ENCODE assay signal across 16 cellular contexts in the genomic region with DNA sequence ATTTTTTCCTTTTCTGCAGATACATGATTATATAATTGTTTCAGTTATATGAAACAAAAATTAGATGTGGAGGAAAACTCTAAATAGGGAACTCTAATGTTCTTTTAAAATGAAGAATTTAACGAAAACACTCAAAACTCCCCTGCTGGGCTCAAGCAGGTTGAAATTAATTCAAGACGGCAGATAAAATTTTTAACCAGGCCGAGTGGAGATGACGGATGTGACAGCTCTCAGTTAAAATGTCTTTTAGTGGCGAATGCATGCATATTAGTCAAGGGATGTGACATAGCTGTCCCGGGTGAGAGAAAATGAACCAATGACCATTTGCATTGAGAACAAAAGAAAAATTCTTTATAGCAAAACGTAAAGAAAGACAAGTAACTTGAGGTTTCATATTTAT.
DNase-seq lines count a peak whose midpoint lies in the region; ATAC-seq and TF ChIP-seq lines count a peak whose summit lies in the region.
"Had no signal": no experiment of that assay in that cellular context is flagged by ENCODE, and none has a peak within 500 bp of the region (broad histone marks: within the 10 kb centered on the region; RNA-seq: fewer than 3 reads in every experiment).

No MANE protein-coding gene starts in this region.

- no peaks in the 10 kb centered on the region for H4K20me1 ChIP-seq in OCI-LY7 (ENCODE audit: insufficient read depth, low read length)
- H4K20me1 ChIP-seq: BLaER1 treated with 17β-estradiol and CSF1 and Interleukin-3, amounts not matched to agents 10 nM and 100 nM had no signal

- peaks cover 33% of the 10 kb centered on the region for H3K4me1 Mint-ChIP-seq in glutamatergic neuron (ENCODE audit: low read depth, unreplicated experiment)
- H3K4me1 Mint-ChIP-seq in stimulated activated naive B cell treated with anti-CD40 and anti-IgM and Interleukin-4, amounts not matched to agents 10 μg/mL and 1 μg/mL and 100 μg/mL, for 72 hours = no peaks in the 10 kb centered on the region

- peak overlapping the region; percentile 4; the same call in 1 of the 2 replicates for H3K4me2 ChIP-seq in OCI-LY7 (ENCODE audit: low read length)
- H3K4me2 ChIP-seq: BLaER1 treated with 17β-estradiol and CSF1 and Interleukin-3, amounts not matched to agents 10 nM and 100 nM; SK-N-SH had no signal

- peaks cover 4% of the 10 kb centered on the region for H3K9me3 Mint-ChIP-seq in glutamatergic neuron (ENCODE audit: unreplicated experiment)
- peaks cover 0 to 2% of the 10 kb centered on the region in 2 donors for H3K9me3 Mint-ChIP-seq in stimulated activated naive B cell treated with anti-CD40 and anti-IgM and Interleukin-4, amounts not matched to agents 10 μg/mL and 1 μg/mL and 100 μg/mL, for 72 hours

- H3K9me3 ChIP-seq in OCI-LY7 (ENCODE audit: low read length) = no peaks in the 10 kb centered on the region
- H3K9me3 ChIP-seq in right atrium auricular region = no peaks in the 10 kb centered on the region
- H3K9me3 ChIP-seq: BLaER1 treated with 17β-estradiol and CSF1 and Interleukin-3, amounts not matched to agents 10 nM and 100 nM; MG63; SK-N-SH had no signal

- H2AFZ ChIP-seq in OCI-LY7 (ENCODE audit: low read length) = no peak overlapping the region

- no TSS peak for BruUV-seq in OCI-LY7 (replicated peaks; lab: Mats Ljungman, UMichigan)

- H3K79me2 ChIP-seq in OCI-LY7 (ENCODE audit: insufficient read depth, low read depth, low read length) = no peaks in the 10 kb centered on the region

- ATAC-seq in stimulated activated naive B cell treated with anti-CD40 and anti-IgM and Interleukin-4, amounts not matched to agents 10 μg/mL and 1 μg/mL and 100 μg/mL, for 72 hours (replicated peaks) = no peak

- intact Hi-C loops in OCI-LY7 (cut with micrococcal nuclease; ENCODE audit: unreplicated experiment) = no loop called here

- peaks cover 2% of the 10 kb centered on the region for H3K27me3 Mint-ChIP-seq in glutamatergic neuron (ENCODE audit: unreplicated experiment)
- H3K27me3 Mint-ChIP-seq in stimulated activated naive B cell treated with anti-CD40 and anti-IgM and Interleukin-4, amounts not matched to agents 10 μg/mL and 1 μg/mL and 100 μg/mL, for 72 hours = no peaks in the 10 kb centered on the region
- H3K27me3 Mint-ChIP-seq: CD4-positive, alpha-beta T cell had no signal

- CTCF ChIA-PET in OCI-LY7 (lab: Charles Lee; ENCODE audit: unreplicated experiment) = no interaction called here

- peak overlapping the region; percentile 43 for H3K27ac Mint-ChIP-seq in glutamatergic neuron (ENCODE audit: unreplicated experiment)
- H3K27ac Mint-ChIP-seq in stimulated activated naive B cell treated with anti-CD40 and anti-IgM and Interleukin-4, amounts not matched to agents 10 μg/mL and 1 μg/mL and 100 μg/mL, for 72 hours = no peak overlapping the region
- H3K27ac Mint-ChIP-seq: CD4-positive, alpha-beta T cell had no signal

- DNase-seq in NCI-H187 treated with DMSO at 0.1 percent for 48 hours (lab: John Stamatoyannopoulos, UW) (peak; percentile 4), NCI-H187 (lab: John Stamatoyannopoulos, UW) (no peak), OCI-LY7 (ENCODE audit: low spot score) (no peak), glutamatergic neuron (no peak), right atrium auricular region (ENCODE audit: low spot score) (no peak), ureter (ENCODE audit: low spot score) (no peak)
- DNase-seq in activated CD4-positive, alpha-beta T cell treated with anti-CD3 and anti-CD28 coated beads, Interleukin-2, amount 50 U/mL, for 48 hours = no peak
- no peak for DNase-seq in stimulated activated naive B cell treated with anti-CD40 and anti-IgM and Interleukin-4, amounts not matched to agents 10 μg/mL and 1 μg/mL and 100 μg/mL, for 72 hours
- DNase-seq: 8988T; CD4-positive, alpha-beta T cell; KBM-7; MG63; NCI-H1694 treated with DMSO at 0.1 percent for 48 hours; NCI-H526 treated with DMSO at 0.1 percent for 48 hours; SK-N-SH had no signal

- no peaks in the 10 kb centered on the region for H3K36me3 ChIP-seq in OCI-LY7 (ENCODE audit: insufficient read depth, low read length)
- no peaks in the 10 kb centered on the region for H3K36me3 ChIP-seq in right atrium auricular region
- H3K36me3 ChIP-seq: BLaER1 treated with 17β-estradiol and CSF1 and Interleukin-3, amounts not matched to agents 10 nM and 100 nM; MG63 had no signal

- H3K27me3 ChIP-seq in right atrium auricular region = no peaks in the 10 kb centered on the region
- H3K27me3 ChIP-seq: BLaER1 treated with 17β-estradiol and CSF1 and Interleukin-3, amounts not matched to agents 10 nM and 100 nM; MG63 had no signal

- H3K36me3 Mint-ChIP-seq in glutamatergic neuron (ENCODE audit: unreplicated experiment) = no peaks in the 10 kb centered on the region
- no peaks in the 10 kb centered on the region for H3K36me3 Mint-ChIP-seq in stimulated activated naive B cell treated with anti-CD40 and anti-IgM and Interleukin-4, amounts not matched to agents 10 μg/mL and 1 μg/mL and 100 μg/mL, for 72 hours

- TF ChIP-seq CTCF in OCI-LY7 (conservative IDR thresholded peaks at IDR 0.05; ENCODE audit: low read length) (no peak), glutamatergic neuron (IDR thresholded peaks at IDR 0.05; ENCODE audit: partially characterized antibody, unreplicated experiment) (no peak), right atrium auricular region (IDR thresholded peaks at IDR 0.05) (no peak)

- H3K4me1 ChIP-seq in OCI-LY7 (ENCODE audit: insufficient read depth, low read length, poor library complexity, severe bottlenecking) = no peaks in the 10 kb centered on the region
- H3K4me1 ChIP-seq in right atrium auricular region = no peaks in the 10 kb centered on the region

- H3K4me3 ChIP-seq in OCI-LY7 (ENCODE audit: low read depth, low read length, poor library complexity, severe bottlenecking) (no peak overlapping the region), right atrium auricular region (no peak overlapping the region)
- H3K4me3 ChIP-seq: BLaER1 treated with 17β-estradiol and CSF1 and Interleukin-3, amounts not matched to agents 10 nM and 100 nM; MG63 had no signal

- POLR2A ChIA-PET in OCI-LY7 (lab: Charles Lee) = no interaction called here

- H3K9me2 ChIP-seq in OCI-LY7 (ENCODE audit: insufficient read depth, low read length) = no peaks in the 10 kb centered on the region
- H3K9me2 ChIP-seq: SK-N-SH had no signal

- H3K27ac ChIP-seq in OCI-LY7 (ENCODE audit: low read depth, low read length, poor library complexity, severe bottlenecking) (no peak overlapping the region), right atrium auricular region (no peak overlapping the region)
- H3K27ac ChIP-seq: BLaER1 treated with 17β-estradiol and CSF1 and Interleukin-3, amounts not matched to agents 10 nM and 100 nM had no signal

- H3K4me3 Mint-ChIP-seq in glutamatergic neuron (ENCODE audit: unreplicated experiment) = peak overlapping the region; percentile 43
- no peak overlapping the region for H3K4me3 Mint-ChIP-seq in stimulated activated naive B cell treated with anti-CD40 and anti-IgM and Interleukin-4, amounts not matched to agents 10 μg/mL and 1 μg/mL and 100 μg/mL, for 72 hours
- H3K4me3 Mint-ChIP-seq: CD4-positive, alpha-beta T cell had no signal
